ENCODE assay signal across 26 cellular contexts in the genomic region with DNA sequence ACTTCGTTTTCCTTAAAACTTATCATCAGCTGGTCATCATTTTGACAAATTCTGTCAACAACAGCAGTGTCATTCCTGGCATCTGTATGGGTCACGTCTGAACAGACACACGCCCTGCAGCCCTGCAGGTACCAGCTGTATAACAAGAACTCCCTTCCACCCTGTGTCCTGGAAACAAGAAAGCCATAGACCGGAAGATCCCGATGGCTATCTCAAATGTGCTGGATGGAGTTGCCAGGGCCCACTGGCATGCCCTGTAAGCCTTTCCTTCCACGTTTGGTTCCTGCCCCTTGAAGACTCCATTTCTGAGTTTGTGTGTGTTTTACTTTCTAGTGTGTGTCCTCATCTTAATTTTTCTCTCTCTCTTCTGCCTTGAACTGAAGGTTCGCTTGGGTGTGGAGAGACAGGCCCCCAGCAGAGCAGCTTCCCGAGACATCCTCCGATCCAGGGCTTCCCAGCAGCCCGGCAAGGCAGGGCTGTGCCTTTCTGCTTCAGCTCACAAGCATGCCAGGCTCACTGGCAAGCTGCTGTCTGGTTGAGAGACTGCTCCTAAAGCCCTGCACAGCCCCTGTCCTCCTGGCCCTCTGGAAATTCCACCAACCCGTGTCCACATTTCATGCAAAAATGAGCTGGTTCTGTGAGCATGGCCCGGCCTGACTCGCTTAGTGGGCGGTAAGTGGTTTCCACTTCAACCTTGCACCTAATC. TPM values are rescaled to one million over a fixed set of nuclear protein-coding genes. Genes with fewer than 3 reads are reported as not detected.
DNase-seq lines count a peak whose midpoint lies in the region; ATAC-seq and TF ChIP-seq lines count a peak whose summit lies in the region.
"Had no signal": no experiment of that assay in that cellular context is flagged by ENCODE, and none has a peak within 500 bp of the region (broad histone marks: within the 10 kb centered on the region; RNA-seq: fewer than 3 reads in every experiment).

No MANE protein-coding gene starts in this region.

- H3K4me3 ChIP-seq in neutrophil (ENCODE audit: low read depth in 1 of 2, low read length in 1 of 2) = no peak overlapping the region
- H3K4me3 ChIP-seq: heart left ventricle, lung, pancreas, SJSA1, upper lobe of left lung had no signal

- H3K27me3 Mint-ChIP-seq in dendritic cell treated with granulocyte-macrophage colony-stimulating factor and Interleukin-4, amounts not matched to agents 40 ng/mL and 50 ng/mL, for 4 days = peaks cover 9% of the 10 kb centered on the region
- H3K27me3 Mint-ChIP-seq in activated T-cell treated with anti-CD3 and anti-CD28 coated beads, Interleukin-2, amount 50 U/mL, for 4 hours (ENCODE audit: low read depth) = peaks cover 13% of the 10 kb centered on the region

- peak overlapping the region; percentile 26 for H3K27ac Mint-ChIP-seq in dendritic cell treated with granulocyte-macrophage colony-stimulating factor and Interleukin-4, amounts not matched to agents 40 ng/mL and 50 ng/mL, for 4 days
- H3K27ac Mint-ChIP-seq: activated B cell treated with CpG ODN at 0.5 μM for 24 hours; activated CD8-positive, alpha-beta T cell treated with anti-CD3 and anti-CD28 coated beads for 36 hours; activated naive CD8-positive, alpha-beta T cell treated with anti-CD3 and anti-CD28 coated beads for 36 hours; activated T-cell treated with anti-CD3 and anti-CD28 coated beads, Interleukin-2, amount 50 U/mL, for 72 hours; endodermal cell; naive B cell; stimulated activated naive CD8-positive, alpha-beta T cell treated with anti-CD3 and anti-CD28 coated beads, Interleukin-15, Interleukin-2, amounts not matched to agents 100 ng/mL and 50 ng/mL, for 24 hours; T-helper 2 cell treated with Interferon-gamma antibody and Interleukin-4, amounts not matched to agents 5 μg/mL and 100 μg/mL, for 36 hours had no signal

- peaks cover 20% of the 10 kb centered on the region for H3K27me3 ChIP-seq in neutrophil
- H3K27me3 ChIP-seq: pancreas, upper lobe of left lung had no signal

- H3K36me3 ChIP-seq in neutrophil = no peaks in the 10 kb centered on the region
- H3K36me3 ChIP-seq: SJSA1 had no signal

- DNase-seq in DMS79 (lab: John Stamatoyannopoulos, UW) (peak; percentile 95), NCI-H1694 treated with DMSO at 0.1 percent for 48 hours (lab: John Stamatoyannopoulos, UW) (peak; percentile 93), COLO829 (ENCODE audit: low spot score) (no peak)
- no peak for DNase-seq in activated T-cell treated with anti-CD3 and anti-CD28 coated beads, Interleukin-2, amount 50 U/mL, for 4 hours
- DNase-seq: activated B cell treated with CpG ODN at 0.5 μM for 24 hours; activated CD8-positive, alpha-beta T cell treated with anti-CD3 and anti-CD28 coated beads for 36 hours; activated naive CD8-positive, alpha-beta T cell treated with anti-CD3 and anti-CD28 coated beads for 36 hours; activated T-cell treated with anti-CD3 and anti-CD28 coated beads, Interleukin-2, amount 50 U/mL, for 72 hours; Caco-2; endodermal cell; naive B cell; NCI-H748 treated with DMSO at 0.1 percent for 48 hours; OCI-M1; stimulated activated CD4-positive, alpha-beta T cell treated with anti-CD3 and anti-CD28 coated beads, Interleukin-2, amount 100 ng/mL, for 24 hours; upper lobe of left lung had no signal

- no peak overlapping the region for H3K4me3 Mint-ChIP-seq in dendritic cell treated with granulocyte-macrophage colony-stimulating factor and Interleukin-4, amounts not matched to agents 40 ng/mL and 50 ng/mL, for 4 days
- H3K4me3 Mint-ChIP-seq in activated T-cell treated with anti-CD3 and anti-CD28 coated beads, Interleukin-2, amount 50 U/mL, for 4 hours = no peak overlapping the region
- H3K4me3 Mint-ChIP-seq: activated B cell treated with CpG ODN at 0.5 μM for 24 hours; activated CD8-positive, alpha-beta T cell treated with anti-CD3 and anti-CD28 coated beads for 36 hours; activated naive CD8-positive, alpha-beta T cell treated with anti-CD3 and anti-CD28 coated beads for 36 hours; activated T-cell treated with anti-CD3 and anti-CD28 coated beads, Interleukin-2, amount 50 U/mL, for 72 hours; endodermal cell; naive B cell; stimulated activated naive CD8-positive, alpha-beta T cell treated with anti-CD3 and anti-CD28 coated beads, Interleukin-15, Interleukin-2, amounts not matched to agents 100 ng/mL and 50 ng/mL, for 24 hours; T-helper 2 cell treated with Interferon-gamma antibody and Interleukin-4, amounts not matched to agents 5 μg/mL and 100 μg/mL, for 36 hours had no signal

- no peak for TF ChIP-seq CTCF in neutrophil (IDR thresholded peaks at IDR 0.05)

- peaks cover 19 to 46% of the 10 kb centered on the region in 2 experiments for H3K4me1 ChIP-seq in neutrophil (ENCODE audit: control insufficient read depth in 1 of 2, insufficient read depth in 1 of 2, low read depth in 1 of 2, low read length in 1 of 2)
- H3K4me1 ChIP-seq: Caco-2, upper lobe of left lung had no signal

- no peaks in the 10 kb centered on the region for H3K9me3 Mint-ChIP-seq in dendritic cell treated with granulocyte-macrophage colony-stimulating factor and Interleukin-4, amounts not matched to agents 40 ng/mL and 50 ng/mL, for 4 days
- peaks cover 6% of the 10 kb centered on the region for H3K9me3 Mint-ChIP-seq in activated T-cell treated with anti-CD3 and anti-CD28 coated beads, Interleukin-2, amount 50 U/mL, for 4 hours
- H3K9me3 Mint-ChIP-seq: activated CD8-positive, alpha-beta T cell treated with anti-CD3 and anti-CD28 coated beads for 36 hours; activated naive CD8-positive, alpha-beta T cell treated with anti-CD3 and anti-CD28 coated beads for 36 hours; stimulated activated naive CD8-positive, alpha-beta T cell treated with anti-CD3 and anti-CD28 coated beads, Interleukin-15, Interleukin-2, amounts not matched to agents 100 ng/mL and 50 ng/mL, for 24 hours; T-helper 2 cell treated with Interferon-gamma antibody and Interleukin-4, amounts not matched to agents 5 μg/mL and 100 μg/mL, for 36 hours had no signal

- H3K27ac ChIP-seq in neutrophil = peak overlapping the region; percentile 85
- H3K27ac ChIP-seq: heart left ventricle, pancreas, SJSA1, upper lobe of left lung had no signal

- peaks cover 18% of the 10 kb centered on the region for H3K36me3 Mint-ChIP-seq in dendritic cell treated with granulocyte-macrophage colony-stimulating factor and Interleukin-4, amounts not matched to agents 40 ng/mL and 50 ng/mL, for 4 days (ENCODE audit: low read depth)
- H3K36me3 Mint-ChIP-seq in activated T-cell treated with anti-CD3 and anti-CD28 coated beads, Interleukin-2, amount 50 U/mL, for 4 hours (ENCODE audit: insufficient read depth) = peaks cover 12% of the 10 kb centered on the region

- ATAC-seq in HG03280 (IDR thresholded peaks at IDR 0.05; ENCODE audit: unreplicated experiment) = no peak
- ATAC-seq in activated T-cell treated with anti-CD3 and anti-CD28 coated beads, Interleukin-2, amount 50 U/mL, for 4 hours = no peak
- ATAC-seq: activated CD8-positive, alpha-beta T cell treated with anti-CD3 and anti-CD28 coated beads for 36 hours; activated T-cell treated with anti-CD3 and anti-CD28 coated beads, Interleukin-2, amount 50 U/mL, for 72 hours; heart left ventricle; pancreas had no signal

- H3K4me1 Mint-ChIP-seq in dendritic cell treated with granulocyte-macrophage colony-stimulating factor and Interleukin-4, amounts not matched to agents 40 ng/mL and 50 ng/mL, for 4 days (ENCODE audit: low read depth) = peaks cover 42% of the 10 kb centered on the region
- H3K4me1 Mint-ChIP-seq in activated T-cell treated with anti-CD3 and anti-CD28 coated beads, Interleukin-2, amount 50 U/mL, for 4 hours (ENCODE audit: low read depth) = peaks cover 12% of the 10 kb centered on the region

- intact Hi-C loops in dendritic cell treated with granulocyte-macrophage colony-stimulating factor and Interleukin-4, amounts not matched to agents 40 ng/mL and 50 ng/mL, for 4 days (cut with micrococcal nuclease) = no loop called here

- H3K9me3 ChIP-seq in neutrophil = no peaks in the 10 kb centered on the region
- H3K9me3 ChIP-seq: Caco-2, pancreas, SJSA1, upper lobe of left lung had no signal

RNA-seq across cellular contexts. Expression of gene GFRA4, which starts 8.7 kb away (rescaled TPM):
- total RNA-seq in activated T-cell treated with anti-CD3 and anti-CD28 coated beads, Interleukin-2, amount 50 U/mL, for 4 hours = not detected
- total RNA-seq: activated B cell treated with CpG ODN at 0.5 μM for 24 hours; activated CD8-positive, alpha-beta T cell treated with anti-CD3 and anti-CD28 coated beads for 36 hours; activated naive CD8-positive, alpha-beta T cell treated with anti-CD3 and anti-CD28 coated beads for 36 hours; activated T-cell treated with anti-CD3 and anti-CD28 coated beads, Interleukin-2, amount 50 U/mL, for 72 hours; Caco-2; endodermal cell; H4; heart left ventricle; lung; pancreas; SJSA1; skeletal muscle tissue; upper lobe of left lung had no signal

RNA-seq across cellular contexts. Expression of gene ADAM33, which starts 27.3 kb away (rescaled TPM):
- total RNA-seq in activated T-cell treated with anti-CD3 and anti-CD28 coated beads, Interleukin-2, amount 50 U/mL, for 4 hours = not detected
- total RNA-seq: activated B cell treated with CpG ODN at 0.5 μM for 24 hours; activated CD8-positive, alpha-beta T cell treated with anti-CD3 and anti-CD28 coated beads for 36 hours; activated naive CD8-positive, alpha-beta T cell treated with anti-CD3 and anti-CD28 coated beads for 36 hours; activated T-cell treated with anti-CD3 and anti-CD28 coated beads, Interleukin-2, amount 50 U/mL, for 72 hours; H4; SJSA1 had no signal

RNA-seq across cellular contexts. Expression of gene SIGLEC1, which starts 57.9 kb away (rescaled TPM):
- under 1 TPM; 0.05 TPM for total RNA-seq in activated T-cell treated with anti-CD3 and anti-CD28 coated beads, Interleukin-2, amount 50 U/mL, for 4 hours
- total RNA-seq: activated B cell treated with CpG ODN at 0.5 μM for 24 hours; activated CD8-positive, alpha-beta T cell treated with anti-CD3 and anti-CD28 coated beads for 36 hours; activated naive CD8-positive, alpha-beta T cell treated with anti-CD3 and anti-CD28 coated beads for 36 hours; Caco-2; endodermal cell; H4; SJSA1 had no signal

Comparison
In these comparisons a context has a peak if more than half of its experiments do, and no peak if none do; other contexts are left out.
1. DNase-seq: peak in DMS79 (single experiment) and NCI-H1694 treated with DMSO at 0.1 percent for 48 hours (single experiment); none in COLO829 (single experiment) and activated T-cell treated with anti-CD3 and anti-CD28 coated beads, Interleukin-2, amount 50 U/mL, for 4 hours (single experiment).